Comparison of ENCODE assay signal across 1 cellular context in the genomic region with DNA sequence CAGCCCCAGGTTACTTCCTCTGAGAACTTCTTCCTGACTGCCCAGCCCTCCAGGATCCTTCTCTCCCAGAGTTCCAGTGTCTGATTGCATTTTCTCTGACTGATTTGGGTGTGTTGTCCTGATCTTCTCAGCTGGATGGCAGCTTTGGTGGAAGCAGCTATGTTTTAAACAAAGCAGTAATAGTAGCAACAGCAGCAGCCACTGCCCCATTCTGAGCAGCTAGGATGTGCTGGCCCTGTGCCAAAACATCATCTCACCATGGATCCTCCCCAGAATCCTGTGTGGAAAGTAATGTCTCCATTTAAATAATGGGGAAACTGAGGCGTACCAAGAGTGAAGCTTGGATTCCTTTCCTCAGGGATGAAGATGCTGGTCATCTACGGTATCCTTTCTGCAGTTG.
A peak's percentile ranks its signal among the peaks of the same experiment; 100 is the strongest.
TF ChIP-seq lines count a peak whose summit lies in the region.

No MANE protein-coding gene starts in this region.

TF ChIP-seq in K562, 482 proteins besides CTCF, POLR2A, EP300 and RAD21 (continued from another document):
- TF ChIP-seq SMAD1 (IDR thresholded peaks at IDR 0.05; ENCODE audit: low read depth, low read length, partially characterized antibody) (peak; percentile 40), NFIC (IDR thresholded peaks at IDR 0.05) (peak; percentile 99), NFIX (CRISPR knock-in tag; IDR thresholded peaks at IDR 0.05; ENCODE audit: low read depth) (peak; percentile 85)
